In genomic region chr3:57998366-57999283, GRCh38 we compare ENCODE assay signal across 8 cellular contexts. TPM values are rescaled to one million over a fixed set of nuclear protein-coding genes. Genes with fewer than 3 reads are reported as not detected.
DNase-seq lines count a peak whose midpoint lies in the region; ATAC-seq, FAIRE-seq and TF ChIP-seq lines count a peak whose summit lies in the region.

No MANE protein-coding gene starts in this region.

- H3K27me3 ChIP-seq in Loucy (ENCODE audit: insufficient read depth, low read length, poor library complexity, severe bottlenecking): no peaks in the 10 kb centered on the region
- no peaks in the 10 kb centered on the region for H3K27me3 ChIP-seq in psoas muscle (ENCODE audit: insufficient read depth in 3 of 3, low read length in 2 of 3)

- H3K9me3 ChIP-seq in Loucy (ENCODE audit: insufficient read depth, low read depth, low read length) (no peaks in the 10 kb centered on the region), psoas muscle (no peaks in the 10 kb centered on the region)

- CTCF ChIA-PET in MCF 10A (lab: Yijun Ruan, JAX): interaction anchor here (0.6 to 3.1 kb wide), 6 partner anchors 10 to 36 kb away, joined by 3 to 17 read pairs (median 4); partner anchors contain the start of gene FLNB

- no peaks in the 10 kb centered on the region for H4K20me1 ChIP-seq in Loucy (ENCODE audit: insufficient read depth, low read length, poor library complexity, severe bottlenecking)

- H3K9me3 Mint-ChIP-seq in MCF 10A (ENCODE audit: unreplicated experiment): no peaks in the 10 kb centered on the region
- H3K9me3 Mint-ChIP-seq in naive thymus-derived CD8-positive, alpha-beta T cell: no peaks in the 10 kb centered on the region

- no peaks in the 10 kb centered on the region for H3F3A ChIP-seq in Loucy (ENCODE audit: low read depth)

- intact Hi-C loops in MCF 10A (cut with micrococcal nuclease) (no loop called here), psoas muscle (cut with DNase I) (no loop called here)

- H3K9me2 ChIP-seq in Loucy (replicated peaks; ENCODE audit: low read depth, low read length): no peaks in the 10 kb centered on the region

- H3K4me1 Mint-ChIP-seq in MCF 10A (ENCODE audit: insufficient read depth, unreplicated experiment): peaks cover 30% of the 10 kb centered on the region
- H3K4me1 Mint-ChIP-seq in naive thymus-derived CD8-positive, alpha-beta T cell: peaks cover 8 to 23% (median 15%) of the 10 kb centered on the region in 4 donors

- DNase-seq in GM19239 (ENCODE audit: insufficient read length, low spot score) (no peak), MCF 10A (ENCODE audit: unreplicated experiment) (no peak), psoas muscle (no peak), D341Med (ENCODE audit: low spot score) (no peak), NCI-H82 (lab: John Stamatoyannopoulos, UW) (no peak)
- no peak for DNase-seq in naive thymus-derived CD8-positive, alpha-beta T cell

- H3K27me3 Mint-ChIP-seq in MCF 10A (ENCODE audit: insufficient read depth, unreplicated experiment): no peaks in the 10 kb centered on the region
- no peaks in the 10 kb centered on the region for H3K27me3 Mint-ChIP-seq in naive thymus-derived CD8-positive, alpha-beta T cell

- peak; percentile 25 to 62 for ATAC-seq in naive thymus-derived CD8-positive, alpha-beta T cell
- ATAC-seq in GM18517 (IDR thresholded peaks at IDR 0.05; ENCODE audit: unreplicated experiment) (no peak), psoas muscle (no peak)

- POLR2A ChIA-PET in MCF 10A (lab: Yijun Ruan, JAX): interaction anchor here (0.6 to 2.9 kb wide), 19 partner anchors 9 to 1157 kb away, joined by 3 to 20 read pairs (median 5); partner anchors contain the start of genes ARF4, FLNB, HTD2 and RPP14
- POLR2A ChIA-PET in naive thymus-derived CD8-positive, alpha-beta T cell (lab: Charles Lee): no interaction called here

- peak overlapping the region; percentile 56 for H2AFZ ChIP-seq in Loucy (ENCODE audit: low read length)

- H3K4me3 ChIP-seq in Loucy (ENCODE audit: low read length, poor library complexity, severe bottlenecking) (no peak overlapping the region), psoas muscle (no peak overlapping the region)

- H3K9ac ChIP-seq in Loucy (ENCODE audit: low read depth, low read length, poor library complexity, severe bottlenecking): no peak overlapping the region

- H3K4me1 ChIP-seq in Loucy (ENCODE audit: insufficient read depth, low read length, poor library complexity, severe bottlenecking) (peaks cover 7% of the 10 kb centered on the region), psoas muscle (no peaks in the 10 kb centered on the region)

- TF ChIP-seq CTCF in Loucy (conservative IDR thresholded peaks at IDR 0.05; ENCODE audit: low read length) (no peak), MCF 10A (IDR thresholded peaks at IDR 0.05; ENCODE audit: unreplicated experiment) (no peak), psoas muscle (IDR thresholded peaks at IDR 0.05) (no peak)

- FAIRE-seq in GM19239 (lab: Jason Lieb, UNC): peak; percentile 84

- no TSS peak for BruUV-seq in MCF 10A (replicated peaks; lab: Mats Ljungman, UMichigan)

- H3K27ac Mint-ChIP-seq in MCF 10A (ENCODE audit: low read depth, unreplicated experiment): peak overlapping the region; percentile 92
- H3K27ac Mint-ChIP-seq in naive thymus-derived CD8-positive, alpha-beta T cell: peak overlapping the region in 9 of 10 donors; percentile 22 to 96 (median 72)

- no peak overlapping the region for H3K27ac ChIP-seq in psoas muscle

- no peaks in the 10 kb centered on the region for H3K36me3 Mint-ChIP-seq in MCF 10A (ENCODE audit: insufficient read depth, unreplicated experiment)
- H3K36me3 Mint-ChIP-seq in naive thymus-derived CD8-positive, alpha-beta T cell: no peaks in the 10 kb centered on the region

- H3K36me3 ChIP-seq in Loucy (ENCODE audit: insufficient read depth, low read length) (no peaks in the 10 kb centered on the region), psoas muscle (ENCODE audit: insufficient read depth in 1 of 2, low read depth in 1 of 2) (no peaks in the 10 kb centered on the region)

- no peaks in the 10 kb centered on the region for H3K79me2 ChIP-seq in Loucy (ENCODE audit: insufficient read depth, low read length)

- H3K4me3 Mint-ChIP-seq in MCF 10A (ENCODE audit: unreplicated experiment): peak overlapping the region; percentile 52
- peak overlapping the region; percentile 57 to 90 (median 72) for H3K4me3 Mint-ChIP-seq in naive thymus-derived CD8-positive, alpha-beta T cell

- H3K4me2 ChIP-seq in Loucy (ENCODE audit: low read depth, low read length, poor library complexity, severe bottlenecking): peak overlapping the region; percentile 14

- WGBS in psoas muscle, 3 donors: 62 to 74% (median 68%) methylated on average over 10 of the region's 10 CpGs

RNA-seq across cellular contexts. Expression of gene FLNB, which starts 9.6 kb away (rescaled TPM):
- total RNA-seq in MCF 10A (2022) (580 and 593 TPM in 2 replicates), psoas muscle (10 to 100 TPM; 11.6 to 17.9 (median 15.4) TPM)
- total RNA-seq in naive thymus-derived CD8-positive, alpha-beta T cell: 10 to 100 TPM; 75.2 to 76.7 TPM
- polyA plus RNA-seq in naive thymus-derived CD8-positive, alpha-beta T cell: 10 to 100 TPM; 11.8 to 32.2 (median 24.4) TPM
- polyA plus RNA-seq in psoas muscle: 10 to 100 TPM in 2 of 3 donors, 1 to 10 TPM in 1; 6.4 to 14.7 (median 11.0) TPM

Comparison
In these comparisons a context has a peak if more than half of its experiments do, and no peak if none do; other contexts are left out.
1. ATAC-seq: peak in naive thymus-derived CD8-positive, alpha-beta T cell (2 of 2); none in GM18517 (single experiment) and psoas muscle (0 of 4).
2. RNA of gene FLNB, which starts 9.6 kb away (total RNA-seq): 580 to 593 TPM in MCF 10A and 75.2 to 76.7 TPM in naive thymus-derived CD8-positive, alpha-beta T cell; 11.6 to 17.9 TPM in psoas muscle; every median in the first group is over 4 times any median in the second.